ENCODE assay signal across 29 cellular contexts in genomic region chr22:50104149-50104548, GRCh38. TPM values are rescaled to one million over a fixed set of nuclear protein-coding genes. Genes with fewer than 3 reads are reported as not detected.
DNase-seq lines count a peak whose midpoint lies in the region; ATAC-seq, FAIRE-seq and TF ChIP-seq lines count a peak whose summit lies in the region.
"Had no signal": no experiment of that assay in that cellular context is flagged by ENCODE, and none has a peak within 500 bp of the region (broad histone marks: within the 10 kb centered on the region; RNA-seq: fewer than 3 reads in every experiment).

No MANE protein-coding gene starts in this region.

- H3K9me2 ChIP-seq in OCI-LY1 (ENCODE audit: low read depth, low read length): no peaks in the 10 kb centered on the region

- H3K27me3 ChIP-seq in OCI-LY1 (ENCODE audit: insufficient read depth, low read length) (no peaks in the 10 kb centered on the region), astrocyte (ENCODE audit: insufficient read depth, low read length) (peaks cover 4% of the 10 kb centered on the region)
- H3K27me3 ChIP-seq: cardiac muscle cell, pancreas, right atrium auricular region, SJSA1, thyroid gland had no signal

- in situ Hi-C loops in KBM-7 (cut with MboI; ENCODE audit: low pct_unique_long_range_greater_than_20kb, low sequenced_read_pairs): no loop called here

- no peaks in the 10 kb centered on the region for H3K9me3 ChIP-seq in OCI-LY1 (ENCODE audit: low read length)
- H3K9me3 ChIP-seq in astrocyte (ENCODE audit: insufficient read depth, low read depth, low read length): no peaks in the 10 kb centered on the region
- H3K9me3 ChIP-seq: pancreas, right atrium auricular region, SJSA1, thyroid gland had no signal

- no peaks in the 10 kb centered on the region for H3K9me3 Mint-ChIP-seq in astrocyte (ENCODE audit: unreplicated experiment)
- H3K9me3 Mint-ChIP-seq in stimulated activated effector memory CD8-positive, alpha-beta T cell treated with anti-CD3 and anti-CD28 coated beads, Interleukin-12 subunit alpha, Interleukin-12 subunit beta, amount 100 ng/mL, for 72 hours: no peaks in the 10 kb centered on the region
- H3K9me3 Mint-ChIP-seq: activated naive CD4-positive, alpha-beta T cell treated with anti-CD3 and anti-CD28 coated beads, Interleukin-2, amount 10 ng/mL, durations not matched to agents 7 days and 5 days; activated T-helper 1 cell treated with anti-CD3 and anti-CD28 coated beads, Interleukin-12 subunit alpha, Interleukin-12 subunit beta, Interleukin-2, Interleukin-4 antibody, amounts not matched to agents 30 ng/mL and 10 ng/mL and 1 ng/mL, durations not matched to agents 14 hours and 24 hours and 36 hours; GM23338; nephron; stimulated activated naive CD8-positive, alpha-beta T cell treated with anti-CD3 and anti-CD28 coated beads, Interleukin-15, Interleukin-2, amounts not matched to agents 100 ng/mL and 50 ng/mL, for 24 hours; T-helper 1 cell treated with Interleukin-12 subunit alpha and Interleukin-12 subunit beta and Interleukin-4 antibody, amounts not matched to agents 30 μg/mL and 1 μg/mL, for 36 hours had no signal

- H3K27me3 Mint-ChIP-seq in astrocyte (ENCODE audit: low read depth, unreplicated experiment): peaks cover 5% of the 10 kb centered on the region

- DNase-seq in KBM-7 (peak; percentile 46), astrocyte (ENCODE audit: low read depth) (no peak), posterior vena cava (ENCODE audit: low spot score) (peak; percentile 53), DMS79 (lab: John Stamatoyannopoulos, UW) (no peak)
- no peak for DNase-seq in stimulated activated effector memory CD8-positive, alpha-beta T cell treated with anti-CD3 and anti-CD28 coated beads, Interleukin-12 subunit alpha, Interleukin-12 subunit beta, amount 100 ng/mL, for 72 hours (ENCODE audit: low spot score in 2 of 2)
- DNase-seq: activated naive CD4-positive, alpha-beta T cell treated with anti-CD3 and anti-CD28 coated beads, Interleukin-2, amount 10 ng/mL, durations not matched to agents 7 days and 5 days; dermis blood vessel endothelial cell; hypothalamus; NCI-H1092 treated with DMSO at 0.1 percent for 48 hours; NCI-H187 treated with DMSO at 0.1 percent for 48 hours; pancreas; thyroid gland had no signal

- H4K20me1 ChIP-seq in OCI-LY1 (ENCODE audit: insufficient read depth, low read length) (no peaks in the 10 kb centered on the region), astrocyte (ENCODE audit: insufficient read depth, low read length) (no peaks in the 10 kb centered on the region)

- TF ChIP-seq CTCF in OCI-LY1 (IDR thresholded peaks at IDR 0.05; ENCODE audit: low read length): no peak
- TF ChIP-seq CTCF in astrocyte (IDR thresholded peaks at IDR 0.05; ENCODE audit: insufficient read depth, low read depth, low read length): no peak

- H3K36me3 ChIP-seq in OCI-LY1 (ENCODE audit: insufficient read depth, low read length) (no peaks in the 10 kb centered on the region), astrocyte (ENCODE audit: insufficient read depth, low read length) (no peaks in the 10 kb centered on the region)
- H3K36me3 ChIP-seq: cardiac muscle cell, pancreas, right atrium auricular region, SJSA1, thyroid gland had no signal

- H3K79me2 ChIP-seq in OCI-LY1 (ENCODE audit: insufficient read depth, low read length): no peaks in the 10 kb centered on the region
- no peaks in the 10 kb centered on the region for H3K79me2 ChIP-seq in astrocyte (ENCODE audit: insufficient read depth, low read length)

- intact Hi-C loops in posterior vena cava (cut with DNase I): no loop called here

- FAIRE-seq in astrocyte (lab: Jason Lieb, UNC): no peak
- FAIRE-seq: G401.6, GM18507, HTR-8/SVneo, pancreas, RCC 7860 had no signal

- no peak overlapping the region for H3K4me2 ChIP-seq in OCI-LY1 (ENCODE audit: low read length)
- H3K4me2 ChIP-seq in astrocyte (ENCODE audit: low read length): no peak overlapping the region
- H3K4me2 ChIP-seq: GM23338 had no signal

- peaks cover 2% of the 10 kb centered on the region for H3K36me3 Mint-ChIP-seq in astrocyte (ENCODE audit: low read depth, unreplicated experiment)
- no peaks in the 10 kb centered on the region for H3K36me3 Mint-ChIP-seq in stimulated activated effector memory CD8-positive, alpha-beta T cell treated with anti-CD3 and anti-CD28 coated beads, Interleukin-12 subunit alpha, Interleukin-12 subunit beta, amount 100 ng/mL, for 72 hours
- H3K36me3 Mint-ChIP-seq: activated naive CD4-positive, alpha-beta T cell treated with anti-CD3 and anti-CD28 coated beads, Interleukin-2, amount 10 ng/mL, durations not matched to agents 7 days and 5 days had no signal

- H3K4me3 Mint-ChIP-seq in astrocyte (ENCODE audit: unreplicated experiment): no peak overlapping the region
- no peak overlapping the region for H3K4me3 Mint-ChIP-seq in stimulated activated effector memory CD8-positive, alpha-beta T cell treated with anti-CD3 and anti-CD28 coated beads, Interleukin-12 subunit alpha, Interleukin-12 subunit beta, amount 100 ng/mL, for 72 hours
- H3K4me3 Mint-ChIP-seq: activated naive CD4-positive, alpha-beta T cell treated with anti-CD3 and anti-CD28 coated beads, Interleukin-2, amount 10 ng/mL, durations not matched to agents 7 days and 5 days; activated T-helper 1 cell treated with anti-CD3 and anti-CD28 coated beads, Interleukin-12 subunit alpha, Interleukin-12 subunit beta, Interleukin-2, Interleukin-4 antibody, amounts not matched to agents 30 ng/mL and 10 ng/mL and 1 ng/mL, durations not matched to agents 14 hours and 24 hours and 36 hours; GM23338; nephron; stimulated activated naive CD8-positive, alpha-beta T cell treated with anti-CD3 and anti-CD28 coated beads, Interleukin-15, Interleukin-2, amounts not matched to agents 100 ng/mL and 50 ng/mL, for 24 hours; T-helper 1 cell treated with Interleukin-12 subunit alpha and Interleukin-12 subunit beta and Interleukin-4 antibody, amounts not matched to agents 30 μg/mL and 1 μg/mL, for 36 hours had no signal

- H3K4me3 ChIP-seq in OCI-LY1 (ENCODE audit: low read depth, low read length, poor library complexity, severe bottlenecking) (no peak overlapping the region), astrocyte (ENCODE audit: insufficient read depth, low read depth, low read length) (no peak overlapping the region)
- H3K4me3 ChIP-seq: cardiac muscle cell, GM23338, pancreas, right atrium auricular region, SJSA1, thyroid gland had no signal

- H3K27ac ChIP-seq in OCI-LY1 (ENCODE audit: low read depth, low read length, poor library complexity, severe bottlenecking) (peak overlapping the region; percentile 67), astrocyte (ENCODE audit: low read depth, low read length) (no peak overlapping the region)
- H3K27ac ChIP-seq: cardiac muscle cell, pancreas, right atrium auricular region, SJSA1, thyroid gland had no signal

- peaks cover 3% of the 10 kb centered on the region for H3K4me1 Mint-ChIP-seq in astrocyte (ENCODE audit: low read depth, unreplicated experiment)
- no peaks in the 10 kb centered on the region for H3K4me1 Mint-ChIP-seq in stimulated activated effector memory CD8-positive, alpha-beta T cell treated with anti-CD3 and anti-CD28 coated beads, Interleukin-12 subunit alpha, Interleukin-12 subunit beta, amount 100 ng/mL, for 72 hours
- H3K4me1 Mint-ChIP-seq: GM23338 had no signal

- H3K27ac Mint-ChIP-seq in astrocyte (ENCODE audit: unreplicated experiment): no peak overlapping the region
- H3K27ac Mint-ChIP-seq in stimulated activated effector memory CD8-positive, alpha-beta T cell treated with anti-CD3 and anti-CD28 coated beads, Interleukin-12 subunit alpha, Interleukin-12 subunit beta, amount 100 ng/mL, for 72 hours: no peak overlapping the region
- H3K27ac Mint-ChIP-seq: activated naive CD4-positive, alpha-beta T cell treated with anti-CD3 and anti-CD28 coated beads, Interleukin-2, amount 10 ng/mL, durations not matched to agents 7 days and 5 days; activated T-helper 1 cell treated with anti-CD3 and anti-CD28 coated beads, Interleukin-12 subunit alpha, Interleukin-12 subunit beta, Interleukin-2, Interleukin-4 antibody, amounts not matched to agents 30 ng/mL and 10 ng/mL and 1 ng/mL, durations not matched to agents 14 hours and 24 hours and 36 hours; GM23338; nephron; stimulated activated naive CD8-positive, alpha-beta T cell treated with anti-CD3 and anti-CD28 coated beads, Interleukin-15, Interleukin-2, amounts not matched to agents 100 ng/mL and 50 ng/mL, for 24 hours had no signal

- no peak for ATAC-seq in HG02970 (IDR thresholded peaks at IDR 0.05; ENCODE audit: low FRiP score, unreplicated experiment)
- ATAC-seq in stimulated activated effector memory CD8-positive, alpha-beta T cell treated with anti-CD3 and anti-CD28 coated beads, Interleukin-12 subunit alpha, Interleukin-12 subunit beta, amount 100 ng/mL, for 72 hours: no peak
- ATAC-seq: GM23338, pancreas had no signal

- peak overlapping the region; percentile 18; the same call in 1 of the 2 replicates for H3K9ac ChIP-seq in OCI-LY1 (ENCODE audit: low read length)
- H3K9ac ChIP-seq in astrocyte (ENCODE audit: low read length): no peak overlapping the region

- H2AFZ ChIP-seq in OCI-LY1 (ENCODE audit: low read length) (no peak overlapping the region), astrocyte (ENCODE audit: low read depth, low read length) (peak overlapping the region; percentile 58)
- H2AFZ ChIP-seq: GM23338 had no signal

- H3F3A ChIP-seq in OCI-LY1 (ENCODE audit: insufficient read depth, low read length): no peaks in the 10 kb centered on the region

- H3K4me1 ChIP-seq in OCI-LY1 (ENCODE audit: insufficient read depth, low read length, severe bottlenecking) (peaks cover 69% of the 10 kb centered on the region), astrocyte (ENCODE audit: insufficient read depth, low read length) (no peaks in the 10 kb centered on the region)
- H3K4me1 ChIP-seq: pancreas, right atrium auricular region, SJSA1, thyroid gland had no signal

RNA-seq across cellular contexts. Expression of gene MOV10L1, which starts 14.3 kb away (rescaled TPM):
- 0.61 and 0.62 TPM in 2 replicates for total RNA-seq in astrocyte
- under 1 TPM; 0.43 to 0.56 TPM for total RNA-seq in posterior vena cava
- total RNA-seq: activated T-helper 1 cell treated with anti-CD3 and anti-CD28 coated beads, Interleukin-12 subunit alpha, Interleukin-12 subunit beta, Interleukin-2, Interleukin-4 antibody, amounts not matched to agents 30 ng/mL and 10 ng/mL and 1 ng/mL, durations not matched to agents 14 hours and 24 hours and 36 hours; cardiac muscle cell; mononuclear cell had no signal

RNA-seq across cellular contexts. Expression of gene MLC1, which starts 18.9 kb away (rescaled TPM):
- total RNA-seq in astrocyte: 0.09 and 0.70 TPM in 2 replicates
- total RNA-seq in posterior vena cava: under 1 TPM; 0.19 to 0.28 TPM
- total RNA-seq: activated T-helper 1 cell treated with anti-CD3 and anti-CD28 coated beads, Interleukin-12 subunit alpha, Interleukin-12 subunit beta, Interleukin-2, Interleukin-4 antibody, amounts not matched to agents 30 ng/mL and 10 ng/mL and 1 ng/mL, durations not matched to agents 14 hours and 24 hours and 36 hours; dermis blood vessel endothelial cell; GM23338 had no signal

RNA-seq across cellular contexts. Expression of gene TTLL8, which starts 46.1 kb away (rescaled TPM):
- total RNA-seq in astrocyte: not detected in 2 replicates
- not detected for total RNA-seq in posterior vena cava
- total RNA-seq: activated T-helper 1 cell treated with anti-CD3 and anti-CD28 coated beads, Interleukin-12 subunit alpha, Interleukin-12 subunit beta, Interleukin-2, Interleukin-4 antibody, amounts not matched to agents 30 ng/mL and 10 ng/mL and 1 ng/mL, durations not matched to agents 14 hours and 24 hours and 36 hours; cardiac muscle cell; dermis blood vessel endothelial cell; fibroblast of lung; GM23338; liver; mononuclear cell; pancreas; right atrium auricular region; SJSA1; thyroid gland had no signal

Comparison
In these comparisons a context has a peak if more than half of its experiments do, and no peak if none do; other contexts are left out.
1. DNase-seq: peak in KBM-7 (single experiment) and posterior vena cava (single experiment); none in astrocyte (single experiment), DMS79 (single experiment) and stimulated activated effector memory CD8-positive, alpha-beta T cell treated with anti-CD3 and anti-CD28 coated beads, Interleukin-12 subunit alpha, Interleukin-12 subunit beta, amount 100 ng/mL, for 72 hours (0 of 2).